Comparison of ENCODE assay signal across 8 cellular contexts in genomic region chr3:50226888-50227389, GRCh38. TPM values are rescaled to one million over a fixed set of nuclear protein-coding genes. Genes with fewer than 3 reads are reported as not detected.
DNase-seq lines count a peak whose midpoint lies in the region; ATAC-seq and TF ChIP-seq lines count a peak whose summit lies in the region.

No MANE protein-coding gene starts in this region.

- BruUV-seq in Panc1 (replicated peaks; lab: Mats Ljungman, UMichigan): no TSS peak

- H3K36me3 Mint-ChIP-seq in activated CD8-positive, alpha-beta memory T cell treated with anti-CD3 and anti-CD28 coated beads, Interleukin-2, amount 10 ng/mL, durations not matched to agents 7 days and 5 days: no peaks in the 10 kb centered on the region

- H3K4me1 Mint-ChIP-seq in activated CD8-positive, alpha-beta memory T cell treated with anti-CD3 and anti-CD28 coated beads, Interleukin-2, amount 10 ng/mL, durations not matched to agents 7 days and 5 days: peaks cover 27% of the 10 kb centered on the region

- CTCF ChIA-PET in activated CD8-positive, alpha-beta memory T cell treated with anti-CD3 and anti-CD28 coated beads, Interleukin-2, amount 10 ng/mL, durations not matched to agents 7 days and 5 days (lab: Charles Lee): interaction anchor here (0.6 to 17.1 kb wide), 32 partner anchors 9 to 440 kb away, joined by 3 to 398 read pairs (median 7); partner anchors contain the start of genes GNAI2, GNAT1, HYAL3 and IP6K1
- CTCF ChIA-PET in Panc1 (lab: Charles Lee): interaction anchor here (0.6 to 3.5 kb wide), 10 partner anchors 9 to 394 kb away, joined by 3 to 39 read pairs (median 4); partner anchors contain the start of gene TUSC2

- no peaks in the 10 kb centered on the region for H3K9me3 Mint-ChIP-seq in activated CD8-positive, alpha-beta memory T cell treated with anti-CD3 and anti-CD28 coated beads, Interleukin-2, amount 10 ng/mL, durations not matched to agents 7 days and 5 days (ENCODE audit: low read depth)

- H3K4me3 Mint-ChIP-seq in activated CD8-positive, alpha-beta memory T cell treated with anti-CD3 and anti-CD28 coated beads, Interleukin-2, amount 10 ng/mL, durations not matched to agents 7 days and 5 days: peak overlapping the region; percentile 88

- peaks cover 14% of the 10 kb centered on the region for H3K27me3 Mint-ChIP-seq in activated CD8-positive, alpha-beta memory T cell treated with anti-CD3 and anti-CD28 coated beads, Interleukin-2, amount 10 ng/mL, durations not matched to agents 7 days and 5 days

- H3K36me3 ChIP-seq in Panc1 (ENCODE audit: control insufficient read depth, insufficient read depth, low read length): no peaks in the 10 kb centered on the region
- no peaks in the 10 kb centered on the region for H3K36me3 ChIP-seq in brain microvascular endothelial cell (replicated peaks)

- in situ Hi-C loops in Panc1 (cut with HindIII; ENCODE audit: low pct_unique_long_range_greater_than_20kb, low sequenced_read_pairs) (no loop called here), brain microvascular endothelial cell (cut with HindIII; ENCODE audit: low pct_ligation_motif_present, low sequenced_read_pairs) (no loop called here)

- POLR2A ChIA-PET in Panc1 (lab: Charles Lee): interaction anchor here (0.6 to 0.7 kb wide), 2 partner anchors 14 to 106 kb away, joined by 3 to 8 read pairs; no protein-coding TSS in a partner anchor

- peak overlapping the region; percentile 69 to 70 for H3K4me3 ChIP-seq in Panc1 (ENCODE audit: low read depth in 2 of 2, low read length in 2 of 2)
- peak overlapping the region; percentile 60 for H3K4me3 ChIP-seq in brain microvascular endothelial cell (ENCODE audit: low read depth, low read length)

- ATAC-seq in activated CD8-positive, alpha-beta memory T cell treated with anti-CD3 and anti-CD28 coated beads, Interleukin-2, amount 10 ng/mL, durations not matched to agents 7 days and 5 days: peak; percentile 25
- ATAC-seq in HG02973 (IDR thresholded peaks at IDR 0.05; ENCODE audit: unreplicated experiment): peak; percentile 6
- ATAC-seq in Panc1: peak; percentile 56

- TF ChIP-seq CTCF in Panc1 (IDR thresholded peaks at IDR 0.05) (no peak), brain microvascular endothelial cell (IDR thresholded peaks at IDR 0.05; ENCODE audit: low read depth, low read length, missing control alignments) (no peak)

- H3K27ac ChIP-seq in Panc1 (ENCODE audit: low read length): peak overlapping the region; percentile 39
- H3K27ac ChIP-seq in brain microvascular endothelial cell: no peak overlapping the region

- H3K4me1 ChIP-seq in Panc1 (ENCODE audit: control insufficient read depth, insufficient read depth, low read length): no peaks in the 10 kb centered on the region; the same call in 1 of the 2 replicates

- H3K27me3 ChIP-seq in Panc1 (ENCODE audit: control insufficient read depth, insufficient read depth, low read length) (no peaks in the 10 kb centered on the region), brain microvascular endothelial cell (replicated peaks) (no peaks in the 10 kb centered on the region)

- H3K9me3 ChIP-seq in Panc1 (ENCODE audit: control insufficient read depth, insufficient read depth, low read depth, low read length): no peaks in the 10 kb centered on the region

- DNase-seq in activated CD8-positive, alpha-beta memory T cell treated with anti-CD3 and anti-CD28 coated beads, Interleukin-2, amount 10 ng/mL, durations not matched to agents 7 days and 5 days: peak; percentile 70
- DNase-seq in activated CD8-positive, alpha-beta memory T cell treated with anti-CD3 and anti-CD28 coated beads, Interleukin-2, amount 50 U/mL, for 48 hours: no peak
- DNase-seq in Panc1 (ENCODE audit: low read depth, low spot score) (no peak), brain microvascular endothelial cell (no peak), iris pigment epithelial cell (ENCODE audit: low read depth) (peak; percentile 42), NCI-H1048 (lab: John Stamatoyannopoulos, UW) (no peak)
- peak; percentile 41 for DNase-seq in stimulated activated CD4-positive, alpha-beta T cell treated with anti-CD3 and anti-CD28 coated beads, Interleukin-4, amount 100 ng/mL, for 24 hours

- peak overlapping the region; percentile 94 for H3K27ac Mint-ChIP-seq in activated CD8-positive, alpha-beta memory T cell treated with anti-CD3 and anti-CD28 coated beads, Interleukin-2, amount 10 ng/mL, durations not matched to agents 7 days and 5 days

- intact Hi-C loops in Panc1 (cut with micrococcal nuclease; ENCODE audit: unreplicated experiment): loop anchor here (1.0 to 2.0 kb wide), 2 partner anchors 35 to 46 kb away; no protein-coding TSS in a partner anchor

RNA-seq across cellular contexts. Expression of gene GNAI2, which starts 9.1 kb away (rescaled TPM):
- total RNA-seq in activated CD8-positive, alpha-beta memory T cell treated with anti-CD3 and anti-CD28 coated beads, Interleukin-2, amount 10 ng/mL, durations not matched to agents 7 days and 5 days: 100 to 1,000 TPM; 450 to 509 TPM
- 170 TPM for total RNA-seq in Panc1 (2021; ENCODE audit: unreplicated experiment)
- 252 TPM for polyA plus RNA-seq in Panc1 (2012; ENCODE audit: insufficient read length)

RNA-seq across cellular contexts. Expression of gene SLC38A3, which starts 21.9 kb away (rescaled TPM):
- total RNA-seq in activated CD8-positive, alpha-beta memory T cell treated with anti-CD3 and anti-CD28 coated beads, Interleukin-2, amount 10 ng/mL, durations not matched to agents 7 days and 5 days: not detected
- total RNA-seq in Panc1 (2021; ENCODE audit: unreplicated experiment): 6.0 TPM
- polyA plus RNA-seq in Panc1 (2012; ENCODE audit: insufficient read length): 10.6 TPM

RNA-seq across cellular contexts. Expression of gene GNAT1, which starts 35.5 kb away (rescaled TPM):
- not detected for total RNA-seq in activated CD8-positive, alpha-beta memory T cell treated with anti-CD3 and anti-CD28 coated beads, Interleukin-2, amount 10 ng/mL, durations not matched to agents 7 days and 5 days
- not detected for total RNA-seq in Panc1 (2021; ENCODE audit: unreplicated experiment)
- polyA plus RNA-seq in Panc1 (2012; ENCODE audit: insufficient read length): not detected

RNA-seq across cellular contexts. Expression of gene SEMA3B, which starts 42.0 kb away (rescaled TPM):
- under 1 TPM; 0.16 to 0.70 TPM for total RNA-seq in activated CD8-positive, alpha-beta memory T cell treated with anti-CD3 and anti-CD28 coated beads, Interleukin-2, amount 10 ng/mL, durations not matched to agents 7 days and 5 days
- 1.4 TPM for total RNA-seq in Panc1 (2021; ENCODE audit: unreplicated experiment)
- polyA plus RNA-seq in Panc1 (2012; ENCODE audit: insufficient read length): 2.8 TPM

RNA-seq across cellular contexts. Expression of gene LSMEM2, which starts 51.9 kb away (rescaled TPM):
- total RNA-seq in activated CD8-positive, alpha-beta memory T cell treated with anti-CD3 and anti-CD28 coated beads, Interleukin-2, amount 10 ng/mL, durations not matched to agents 7 days and 5 days: not detected
- not detected for total RNA-seq in Panc1 (2021; ENCODE audit: unreplicated experiment)
- polyA plus RNA-seq in Panc1 (2012; ENCODE audit: insufficient read length): not detected

Comparison
In these comparisons a context has a peak if more than half of its experiments do, and no peak if none do; other contexts are left out.
1. DNase-seq: peak in activated CD8-positive, alpha-beta memory T cell treated with anti-CD3 and anti-CD28 coated beads, Interleukin-2, amount 10 ng/mL, durations not matched to agents 7 days and 5 days (single experiment), iris pigment epithelial cell (single experiment) and stimulated activated CD4-positive, alpha-beta T cell treated with anti-CD3 and anti-CD28 coated beads, Interleukin-4, amount 100 ng/mL, for 24 hours (single experiment); none in activated CD8-positive, alpha-beta memory T cell treated with anti-CD3 and anti-CD28 coated beads, Interleukin-2, amount 50 U/mL, for 48 hours (single experiment), Panc1 (single experiment), brain microvascular endothelial cell (single experiment) and NCI-H1048 (single experiment).
2. ATAC-seq: peak in every context shown above with its lines; median percentile 56 in Panc1; 25 in activated CD8-positive, alpha-beta memory T cell treated with anti-CD3 and anti-CD28 coated beads, Interleukin-2, amount 10 ng/mL, durations not matched to agents 7 days and 5 days; 6 in HG02973.